9 cellular contexts compared by ENCODE assay signal in genomic region chr10:48287417-48288391, GRCh38. TPM values are rescaled to one million over a fixed set of nuclear protein-coding genes. Genes with fewer than 3 reads are reported as not detected.
DNase-seq lines count a peak whose midpoint lies in the region; ATAC-seq, FAIRE-seq and TF ChIP-seq lines count a peak whose summit lies in the region.
"Had no signal": no experiment of that assay in that cellular context is flagged by ENCODE, and none has a peak within 500 bp of the region (broad histone marks: within the 10 kb centered on the region; RNA-seq: fewer than 3 reads in every experiment).

No MANE protein-coding gene starts in this region.

- TF ChIP-seq CTCF in mammary epithelial cell (conservative IDR thresholded peaks at IDR 0.05 in 1 of 2, IDR thresholded peaks at IDR 0.05 in 1 of 2; ENCODE audit: extremely low read depth in 1 of 2, insufficient read depth in 1 of 2, low read depth in 1 of 2, low read length in 2 of 2) = no peak
- no peak for TF ChIP-seq CTCF in prostate gland (IDR thresholded peaks at IDR 0.05)
- TF ChIP-seq CTCF in smooth muscle cell (IDR thresholded peaks at IDR 0.05; ENCODE audit: borderline replicate concordance, insufficient read depth, poor library complexity, severe bottlenecking) = no peak

- CTCF ChIA-PET in mammary epithelial cell (lab: Charles Lee; ENCODE audit: low non-redundant PET) = no interaction called here

- no peaks in the 10 kb centered on the region for H3K36me3 ChIP-seq in mammary epithelial cell (ENCODE audit: insufficient read depth, low read length)
- no peaks in the 10 kb centered on the region for H3K36me3 ChIP-seq in prostate gland
- H3K36me3 ChIP-seq in smooth muscle cell (ENCODE audit: low read depth) = no peaks in the 10 kb centered on the region

- dilution Hi-C loops in mammary epithelial cell (cut with HindIII; ENCODE audit: low sequenced_read_pairs) = loop anchor here (5.0 kb wide), 1 partner anchor 70 kb away; no protein-coding TSS in a partner anchor

- H3K27me3 ChIP-seq in mammary epithelial cell (ENCODE audit: insufficient read depth, low read length) (no peaks in the 10 kb centered on the region), prostate gland (replicated peaks; ENCODE audit: insufficient read depth) (no peaks in the 10 kb centered on the region), smooth muscle cell (ENCODE audit: low read depth) (no peaks in the 10 kb centered on the region)

- intact Hi-C loops in mammary epithelial cell (cut with micrococcal nuclease) (loop anchor here (2.0 kb wide), 1 partner anchor 33 kb away; no protein-coding TSS in a partner anchor), prostate gland (cut with DNase I) (no loop called here)

- in situ Hi-C loops in mammary epithelial cell (cut with MboI; ENCODE audit: low sequenced_read_pairs in 2 of 2) = loop anchor here in 1 of 2 donors (10.0 kb wide), 1 partner anchor 73 kb away; no protein-coding TSS in a partner anchor

- peaks cover 3% of the 10 kb centered on the region for H3K4me1 ChIP-seq in mammary epithelial cell (ENCODE audit: insufficient read depth, low read length)
- peaks cover 5% of the 10 kb centered on the region for H3K4me1 ChIP-seq in prostate gland (replicated peaks)
- no peaks in the 10 kb centered on the region for H3K4me1 ChIP-seq in smooth muscle cell (ENCODE audit: low read depth)

- no peak for FAIRE-seq in GM19239 (lab: Jason Lieb, UNC)
- FAIRE-seq: islet of Langerhans had no signal

- H3K79me2 ChIP-seq in mammary epithelial cell (ENCODE audit: insufficient read depth, low read length) (no peaks in the 10 kb centered on the region), smooth muscle cell (ENCODE audit: low read depth) (no peaks in the 10 kb centered on the region)

- no peak overlapping the region for H3K9ac ChIP-seq in mammary epithelial cell (ENCODE audit: insufficient read depth, low read length)
- no peak overlapping the region for H3K9ac ChIP-seq in smooth muscle cell (ENCODE audit: low read depth)

- H3F3A ChIP-seq in smooth muscle cell (ENCODE audit: low read depth) = no peaks in the 10 kb centered on the region

- H2AFZ ChIP-seq in mammary epithelial cell (ENCODE audit: low read depth, low read length) (no peak overlapping the region), smooth muscle cell (ENCODE audit: low read depth) (no peak overlapping the region)

- BruUV-seq in mammary epithelial cell (replicated peaks; lab: Mats Ljungman, UMichigan) = no TSS peak

- DNase-seq in mammary epithelial cell (peak; percentile 45), prostate gland (ENCODE audit: low spot score) (peak; percentile 91), GM19239 (ENCODE audit: insufficient read length, low spot score) (no peak), KG1 (lab: John Stamatoyannopoulos, UW) (no peak), smooth muscle cell (lab: John Stamatoyannopoulos, UW; ENCODE audit: unreplicated experiment) (no peak)

- TF ChIP-seq POLR2A in prostate gland (IDR thresholded peaks at IDR 0.05) = no peak

- H4K20me1 ChIP-seq in mammary epithelial cell (ENCODE audit: insufficient read depth, low read length) (no peaks in the 10 kb centered on the region), smooth muscle cell (ENCODE audit: low read depth) (no peaks in the 10 kb centered on the region)

- H3K4me3 ChIP-seq in mammary epithelial cell (replicated peaks in 1 of 3; ENCODE audit: insufficient read depth in 1 of 3, low read depth in 2 of 3, low read length in 3 of 3) = no peak overlapping the region
- H3K4me3 ChIP-seq in prostate gland = no peak overlapping the region
- H3K4me3 ChIP-seq in smooth muscle cell = no peak overlapping the region

- H3K9me3 ChIP-seq in mammary epithelial cell (replicated peaks; ENCODE audit: insufficient read depth, low read length) (peaks cover 5% of the 10 kb centered on the region), prostate gland (no peaks in the 10 kb centered on the region), smooth muscle cell (replicated peaks; ENCODE audit: low read depth) (no peaks in the 10 kb centered on the region)

- H3K4me2 ChIP-seq in mammary epithelial cell (ENCODE audit: insufficient read depth, low read depth, low read length) = no peak overlapping the region
- H3K4me2 ChIP-seq in smooth muscle cell = no peak overlapping the region

- 38% methylated on average over 13 of the region's 13 CpGs for WGBS in mammary epithelial cell (ENCODE audit: low coverage, missing lambda C conversion rate)
- WGBS in prostate gland = 35% methylated on average over 13 of the region's 13 CpGs
- WGBS in smooth muscle cell (ENCODE audit: low lambda C conversion rate) = 75% methylated on average over 13 of the region's 13 CpGs

- no peak overlapping the region for H3K27ac ChIP-seq in mammary epithelial cell (ENCODE audit: insufficient read depth, low read depth, low read length)
- H3K27ac ChIP-seq in prostate gland = peak overlapping the region; percentile 63 to 64
- no peak overlapping the region for H3K27ac ChIP-seq in smooth muscle cell (ENCODE audit: low read depth)

- peak; percentile 49 for ATAC-seq in GM19023 (IDR thresholded peaks at IDR 0.05; ENCODE audit: unreplicated experiment)
- peak; percentile 51 for ATAC-seq in HG03457 (IDR thresholded peaks at IDR 0.05; ENCODE audit: unreplicated experiment)

RNA-seq across cellular contexts. Expression of gene FRMPD2, which starts 13.2 kb away (rescaled TPM):
- under 1 TPM; 0.33 to 0.59 TPM for total RNA-seq in mammary epithelial cell
- 0.41 TPM for polyA plus RNA-seq in mammary epithelial cell
- 1.2 TPM for polyA minus RNA-seq in mammary epithelial cell
- 1 to 10 TPM in 1 of 2 donors, under 1 TPM in 1; 0.97 to 3.4 TPM for total RNA-seq in prostate gland
- not detected in 2 replicates for total RNA-seq in smooth muscle cell
- polyA plus RNA-seq in smooth muscle cell = 0.18 TPM in 1 of 2 replicates, not detected in the other
- polyA plus RNA-seq: adipose tissue had no signal

RNA-seq across cellular contexts. Expression of gene MAPK8, which starts 18.8 kb away (rescaled TPM):
- total RNA-seq in mammary epithelial cell = 10 to 100 TPM; 38.6 to 50.8 TPM
- polyA plus RNA-seq in mammary epithelial cell = 19.2 TPM
- 38.3 TPM for polyA minus RNA-seq in mammary epithelial cell
- total RNA-seq in prostate gland = 10 to 100 TPM; 39.3 to 74.4 TPM
- 45.5 and 54.2 TPM in 2 replicates for total RNA-seq in smooth muscle cell
- 13.1 and 19.0 TPM in 2 replicates for polyA plus RNA-seq in smooth muscle cell

Comparison
In these comparisons a context has a peak if more than half of its experiments do, and no peak if none do; other contexts are left out.
1. DNase-seq: peak in mammary epithelial cell (single experiment) and prostate gland (single experiment); none in GM19239 (single experiment), KG1 (single experiment) and smooth muscle cell (single experiment).
2. H3K27ac ChIP-seq: peak in prostate gland (2 of 2); none in mammary epithelial cell (single experiment) and smooth muscle cell (single experiment).